Comparison of ENCODE assay signal across 25 cellular contexts in the genomic region with DNA sequence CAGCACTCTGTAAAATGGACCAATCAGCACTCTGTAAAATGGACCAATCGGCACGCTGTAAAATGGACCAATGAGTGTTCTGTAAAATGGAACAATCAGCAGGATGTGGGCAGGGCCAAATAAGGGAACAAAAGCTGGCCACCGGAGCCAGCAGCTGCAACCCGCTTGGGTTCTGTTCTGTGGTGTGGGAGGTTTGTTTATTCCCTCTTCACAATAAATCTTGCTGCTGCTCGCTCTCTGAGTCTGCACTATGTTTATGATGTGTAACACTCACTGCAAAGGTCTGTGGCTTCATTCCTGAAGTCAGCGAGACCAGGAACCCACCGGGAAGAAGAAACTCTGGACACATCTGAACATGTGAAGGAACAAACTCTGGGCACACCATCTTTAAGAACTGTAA. TPM values are rescaled to one million over a fixed set of nuclear protein-coding genes. Genes with fewer than 3 reads are reported as not detected.
"Had no signal": no experiment of that assay in that cellular context is flagged by ENCODE, and none has a peak within 500 bp of the region (broad histone marks: within the 10 kb centered on the region; RNA-seq: fewer than 3 reads in every experiment).

No MANE protein-coding gene starts in this region.

- DNase-seq: activated CD4-positive, alpha-beta memory T cell treated with anti-CD3 and anti-CD28 coated beads for 36 hours; activated CD4-positive, alpha-beta T cell treated with anti-CD3 and anti-CD28 coated beads, Interleukin-2, amount 10 ng/mL, durations not matched to agents 7 days and 5 days; activated CD4-positive, CD25-positive, alpha-beta regulatory T cell; activated CD8-positive, alpha-beta memory T cell treated with anti-CD3 and anti-CD28 coated beads for 24 hours; activated effector memory CD4-positive, alpha-beta T cell treated with anti-CD3 and anti-CD28 coated beads, Interleukin-2, amount 50 U/mL, for 16 hours; activated naive CD4-positive, alpha-beta T cell treated with Interleukin-2 at 50 U/mL for 16 hours; activated naive CD8-positive, alpha-beta T cell treated with anti-CD3 and anti-CD28 coated beads, Interleukin-2, amount 50 U/mL, for 24 hours; activated T-cell treated with anti-CD3 and anti-CD28 coated beads, Interleukin-2, amount 50 U/mL, for 4 hours; amygdala; KG1; NCI-H1105 treated with DMSO at 0.1 percent for 48 hours; NCI-H1436 treated with DMSO at 0.1 percent for 48 hours; NCI-H187; NCI-H2081; NCI-H510A treated with DMSO at 0.1 percent for 48 hours; NCI-H69; NK-92 treated with Interleukin-12 subunit alpha and Interleukin-12 subunit beta, amount 100 ng/mL, for 24 hours; RPMI8226; T-cell; T-helper 2 cell had no signal

- H3K27ac ChIP-seq: SK-N-MC, VCaP had no signal

- ATAC-seq: activated naive CD4-positive, alpha-beta T cell treated with anti-CD3 and anti-CD28 coated beads, Interleukin-2, amount 50 U/mL, for 72 hours; activated naive CD8-positive, alpha-beta T cell treated with anti-CD3 and anti-CD28 coated beads, Interleukin-2, amount 50 U/mL, for 24 hours; activated T-cell treated with anti-CD3 and anti-CD28 coated beads, Interleukin-2, amount 50 U/mL, for 4 hours; Panc1; Right ventricle myocardium inferior; T-cell had no signal

- H3K4me3 ChIP-seq: SK-N-MC had no signal

RNA-seq across cellular contexts. Expression of a gene that starts 20.5 kb away (rescaled TPM):
- total RNA-seq: activated CD4-positive, alpha-beta memory T cell treated with anti-CD3 and anti-CD28 coated beads for 36 hours; activated CD4-positive, alpha-beta T cell treated with anti-CD3 and anti-CD28 coated beads, Interleukin-2, amount 10 ng/mL, durations not matched to agents 7 days and 5 days; activated naive CD4-positive, alpha-beta T cell treated with anti-CD3 and anti-CD28 coated beads, Interleukin-2, amount 50 U/mL, for 72 hours; activated T-cell treated with anti-CD3 and anti-CD28 coated beads, Interleukin-2, amount 50 U/mL, for 4 hours had no signal
